In genomic region chr22:45511847-45512261, GRCh38 we compare ENCODE assay signal across 10 cellular contexts. TPM values are rescaled to one million over a fixed set of nuclear protein-coding genes. Genes with fewer than 3 reads are reported as not detected.
DNase-seq lines count a peak whose midpoint lies in the region; ATAC-seq, FAIRE-seq and TF ChIP-seq lines count a peak whose summit lies in the region.
"Had no signal": no experiment of that assay in that cellular context is flagged by ENCODE, and none has a peak within 500 bp of the region (broad histone marks: within the 10 kb centered on the region; RNA-seq: fewer than 3 reads in every experiment).

No MANE protein-coding gene starts in this region.

- H3K27me3 ChIP-seq in liver (ENCODE audit: control insufficient read depth in 4 of 4, insufficient read depth in 4 of 4, low read length in 3 of 4) (no peaks in the 10 kb centered on the region), HepG2 (ENCODE audit: control insufficient read depth in 1 of 2, insufficient read depth in 2 of 2, low read length in 2 of 2) (no peaks in the 10 kb centered on the region), neuronal stem cell (ENCODE audit: control insufficient read depth in 3 of 3, insufficient read depth in 3 of 3, low read depth in 1 of 3, low read length in 3 of 3) (no peaks in the 10 kb centered on the region)

- CTCF ChIA-PET in HepG2 (lab: Yijun Ruan, JAX; ENCODE audit: low intra/inter-chr PET ratio, low total read pairs), result no interaction called here
- CTCF ChIA-PET in activated naive CD4-positive, alpha-beta T cell treated with anti-CD3 and anti-CD28 coated beads, Interleukin-2, amount 10 ng/mL, durations not matched to agents 7 days and 5 days (lab: Charles Lee), result no interaction called here

- no peak overlapping the region for H3K14ac ChIP-seq in neuronal stem cell (ENCODE audit: low read length)

- H3K9me3 ChIP-seq in liver (ENCODE audit: control insufficient read depth in 4 of 4, low read length in 3 of 4) (no peaks in the 10 kb centered on the region), HepG2 (ENCODE audit: low read length) (no peaks in the 10 kb centered on the region), neuronal stem cell (replicated peaks in 1 of 2; ENCODE audit: control insufficient read depth in 2 of 2, insufficient read depth in 1 of 2, low read depth in 1 of 2, low read length in 2 of 2) (no peaks in the 10 kb centered on the region)

- H3K9ac ChIP-seq in liver (ENCODE audit: low read depth in 1 of 2, low read length in 2 of 2) (no peak overlapping the region), HepG2 (ENCODE audit: insufficient read depth, low read depth, low read length) (no peak overlapping the region), neuronal stem cell (ENCODE audit: low read depth, low read length, poor library complexity) (no peak overlapping the region)

- peaks cover 30% of the 10 kb centered on the region for H3K79me1 ChIP-seq in neuronal stem cell (ENCODE audit: low read depth, low read length)

- no peak overlapping the region for H2AFZ ChIP-seq in HepG2 (ENCODE audit: low read length)
- no peak overlapping the region for H2AFZ ChIP-seq in neuronal stem cell (ENCODE audit: low read length)

- intact Hi-C loops in HepG2 (cut with micrococcal nuclease; ENCODE audit: unreplicated experiment), result no loop called here
- intact Hi-C loops in activated T-helper 1 cell treated with anti-CD3 and anti-CD28 coated beads, Interleukin-12 subunit alpha, Interleukin-12 subunit beta, Interleukin-2, Interleukin-4 antibody, amounts not matched to agents 30 ng/mL and 10 ng/mL and 1 ng/mL, durations not matched to agents 14 hours and 24 hours and 36 hours (cut with micrococcal nuclease), result no loop called here

- no peak for FAIRE-seq in HepG2 (lab: Jason Lieb, UNC)
- FAIRE-seq: A204.1 had no signal

- no peak overlapping the region for H3K23ac ChIP-seq in neuronal stem cell (ENCODE audit: low read depth, low read length, poor library complexity)

- WGBS in liver, result 59% methylated on average over 8 of the region's 8 CpGs
- WGBS in HepG2 (ENCODE audit: low lambda C conversion rate), result 97% methylated on average over 4 of the region's 8 CpGs
- WGBS in neuronal stem cell (ENCODE audit: extremely low coverage in 2 of 2, insufficient read length in 2 of 2, insufficient replicate concordance in 1 of 2), 2 donors, result no CpG with 5 or more reads among the region's 8 CpGs

- H2BK120ac ChIP-seq in neuronal stem cell (ENCODE audit: low read depth, low read length), result no peak overlapping the region

- H3K4me3 Mint-ChIP-seq in activated naive CD4-positive, alpha-beta T cell treated with anti-CD3 and anti-CD28 coated beads, Interleukin-2, amount 10 ng/mL, durations not matched to agents 7 days and 5 days, result no peak overlapping the region
- H3K4me3 Mint-ChIP-seq in activated T-helper 1 cell treated with anti-CD3 and anti-CD28 coated beads, Interleukin-12 subunit alpha, Interleukin-12 subunit beta, Interleukin-2, Interleukin-4 antibody, amounts not matched to agents 30 ng/mL and 10 ng/mL and 1 ng/mL, durations not matched to agents 14 hours and 24 hours and 36 hours, result no peak overlapping the region

- no peak overlapping the region for H2BK5ac ChIP-seq in neuronal stem cell (ENCODE audit: low read length)

- DNase-seq in HepG2 (ENCODE audit: low spot score), result no peak
- peak; percentile 92 for DNase-seq in fibroblast of the conjunctiva (ENCODE audit: low read depth)
- no peak for DNase-seq in neuronal stem cell (ENCODE audit: low spot score)
- DNase-seq in NCI-H526 (lab: John Stamatoyannopoulos, UW), result no peak
- no peak for DNase-seq in SIG-M5 (lab: John Stamatoyannopoulos, UW)
- no peak for DNase-seq in activated naive CD4-positive, alpha-beta T cell treated with anti-CD3 and anti-CD28 coated beads, Interleukin-2, amount 10 ng/mL, durations not matched to agents 7 days and 5 days
- DNase-seq in activated T-helper 1 cell treated with anti-CD3 and anti-CD28 coated beads, Interleukin-12 subunit alpha, Interleukin-12 subunit beta, Interleukin-2, Interleukin-4 antibody, amounts not matched to agents 30 ng/mL and 10 ng/mL and 1 ng/mL, durations not matched to agents 14 hours and 24 hours and 36 hours (ENCODE audit: low spot score), result no peak
- DNase-seq: NCI-H1105 treated with DMSO at 0.1 percent for 48 hours had no signal

- BruUV-seq in HepG2 (replicated peaks; lab: Mats Ljungman, UMichigan), result no TSS peak

- H3K4me1 Mint-ChIP-seq in activated naive CD4-positive, alpha-beta T cell treated with anti-CD3 and anti-CD28 coated beads, Interleukin-2, amount 10 ng/mL, durations not matched to agents 7 days and 5 days, result no peaks in the 10 kb centered on the region
- no peaks in the 10 kb centered on the region for H3K4me1 Mint-ChIP-seq in activated T-helper 1 cell treated with anti-CD3 and anti-CD28 coated beads, Interleukin-12 subunit alpha, Interleukin-12 subunit beta, Interleukin-2, Interleukin-4 antibody, amounts not matched to agents 30 ng/mL and 10 ng/mL and 1 ng/mL, durations not matched to agents 14 hours and 24 hours and 36 hours (ENCODE audit: low read depth)

- H3K79me2 ChIP-seq in HepG2 (ENCODE audit: insufficient read depth, low read length), result peaks cover 44% of the 10 kb centered on the region

- H3K4me1 ChIP-seq in liver (ENCODE audit: control insufficient read depth in 4 of 4, insufficient read depth in 4 of 4, low read length in 3 of 4) (peaks cover 0 to 4% (median 0%) of the 10 kb centered on the region in 4 donors), HepG2 (ENCODE audit: insufficient read depth, low read length) (peaks cover 11% of the 10 kb centered on the region), neuronal stem cell (ENCODE audit: control insufficient read depth in 2 of 2, insufficient read depth in 1 of 2, low read depth in 1 of 2, low read length in 2 of 2) (peaks cover 2 to 53% of the 10 kb centered on the region in 2 donors)

- no peak overlapping the region for H2AK5ac ChIP-seq in neuronal stem cell (ENCODE audit: low read depth, low read length)

- no peak overlapping the region for H3K4ac ChIP-seq in neuronal stem cell (ENCODE audit: low read length)

- H4K8ac ChIP-seq in neuronal stem cell (ENCODE audit: low read depth, low read length), result no peak overlapping the region

- H3K27ac Mint-ChIP-seq in activated naive CD4-positive, alpha-beta T cell treated with anti-CD3 and anti-CD28 coated beads, Interleukin-2, amount 10 ng/mL, durations not matched to agents 7 days and 5 days, result no peak overlapping the region
- H3K27ac Mint-ChIP-seq in activated T-helper 1 cell treated with anti-CD3 and anti-CD28 coated beads, Interleukin-12 subunit alpha, Interleukin-12 subunit beta, Interleukin-2, Interleukin-4 antibody, amounts not matched to agents 30 ng/mL and 10 ng/mL and 1 ng/mL, durations not matched to agents 14 hours and 24 hours and 36 hours, result no peak overlapping the region

- TF ChIP-seq RAD21 in liver (IDR thresholded peaks at IDR 0.05), result no peak
- TF ChIP-seq RAD21 in HepG2 (CRISPR knock-in tag; IDR thresholded peaks at IDR 0.05), result no peak

- H4K20me1 ChIP-seq in HepG2 (ENCODE audit: insufficient read depth, low read length), result 0 out of 2 replicates have a peak, but pooled peaks cover 2% of the 10 kb centered on the region

- H3K4me2 ChIP-seq in HepG2 (ENCODE audit: low read depth, low read length) (no peak overlapping the region), neuronal stem cell (ENCODE audit: insufficient read depth, low read length, poor library complexity, severe bottlenecking) (no peak overlapping the region)

- H3K4me3 ChIP-seq in liver (ENCODE audit: low read depth in 1 of 3, low read length in 3 of 3), result no peak overlapping the region
- H3K4me3 ChIP-seq in HepG2 (replicated peaks in 1 of 3; ENCODE audit: insufficient read depth in 1 of 3, low read depth in 2 of 3, low read length in 3 of 3), result no peak overlapping the region
- no peak overlapping the region for H3K4me3 ChIP-seq in neuronal stem cell (ENCODE audit: low read length in 2 of 2)

- TF ChIP-seq CTCF in liver (IDR thresholded peaks at IDR 0.05; ENCODE audit: low read depth, low read length, missing input control), result no peak
- TF ChIP-seq CTCF in HepG2 (CRISPR knock-in tag; IDR thresholded peaks at IDR 0.05), result no peak

- no peak overlapping the region for H4K91ac ChIP-seq in neuronal stem cell (ENCODE audit: low read depth, low read length, poor library complexity)

- no peak overlapping the region for H2BK12ac ChIP-seq in neuronal stem cell (ENCODE audit: low read length)

- H3K27ac ChIP-seq in liver (ENCODE audit: low read depth in 1 of 2, low read length in 2 of 2) (peak overlapping the region in 1 of 2 donors; percentile 31), HepG2 (ENCODE audit: extremely low read length, insufficient read depth, low read length) (no peak overlapping the region), neuronal stem cell (replicated peaks; ENCODE audit: low read length) (no peak overlapping the region)

- TF ChIP-seq EP300 in HepG2 (IDR thresholded peaks at IDR 0.05; ENCODE audit: low read depth in 2 of 2, low read length in 2 of 2) (no peak), HepG2 (CRISPR knock-in tag; IDR thresholded peaks at IDR 0.05; ENCODE audit: borderline replicate concordance) (no peak)

- H3K36me3 ChIP-seq in liver (ENCODE audit: control insufficient read depth in 4 of 4, insufficient read depth in 3 of 4, low read depth in 1 of 4, low read length in 3 of 4), result no peaks in the 10 kb centered on the region
- peaks cover 5 to 19% of the 10 kb centered on the region in 2 experiments for H3K36me3 ChIP-seq in HepG2 (replicated peaks in 1 of 2; ENCODE audit: control insufficient read depth in 1 of 2, insufficient read depth in 2 of 2, low read length in 2 of 2)
- peaks cover 0 to 26% of the 10 kb centered on the region in 2 donors for H3K36me3 ChIP-seq in neuronal stem cell (replicated peaks in 1 of 2; ENCODE audit: control insufficient read depth in 2 of 2, insufficient read depth in 2 of 2, low read length in 2 of 2)

- peaks cover 16% of the 10 kb centered on the region for H3K27me3 Mint-ChIP-seq in activated naive CD4-positive, alpha-beta T cell treated with anti-CD3 and anti-CD28 coated beads, Interleukin-2, amount 10 ng/mL, durations not matched to agents 7 days and 5 days
- no peaks in the 10 kb centered on the region for H3K27me3 Mint-ChIP-seq in activated T-helper 1 cell treated with anti-CD3 and anti-CD28 coated beads, Interleukin-12 subunit alpha, Interleukin-12 subunit beta, Interleukin-2, Interleukin-4 antibody, amounts not matched to agents 30 ng/mL and 10 ng/mL and 1 ng/mL, durations not matched to agents 14 hours and 24 hours and 36 hours (ENCODE audit: insufficient read depth)

- in situ Hi-C loops in HepG2 (cut with HindIII; ENCODE audit: extremely low pct_ligation_motif_present, low pct_unique_long_range_greater_than_20kb), result no loop called here

- no peak overlapping the region for H2BK15ac ChIP-seq in neuronal stem cell (ENCODE audit: low read length)

- H3K36me3 Mint-ChIP-seq in activated naive CD4-positive, alpha-beta T cell treated with anti-CD3 and anti-CD28 coated beads, Interleukin-2, amount 10 ng/mL, durations not matched to agents 7 days and 5 days, result no peaks in the 10 kb centered on the region
- no peaks in the 10 kb centered on the region for H3K36me3 Mint-ChIP-seq in activated T-helper 1 cell treated with anti-CD3 and anti-CD28 coated beads, Interleukin-12 subunit alpha, Interleukin-12 subunit beta, Interleukin-2, Interleukin-4 antibody, amounts not matched to agents 30 ng/mL and 10 ng/mL and 1 ng/mL, durations not matched to agents 14 hours and 24 hours and 36 hours (ENCODE audit: low read depth)

- POLR2A ChIA-PET in HepG2 (lab: Yijun Ruan, JAX), result interaction anchor here (1.0 kb wide), 1 partner anchor 8 kb away, joined by 3 read pairs; no protein-coding TSS in a partner anchor

- H3K18ac ChIP-seq in neuronal stem cell (ENCODE audit: low read length), result peak overlapping the region; percentile 50

- no peak for TF ChIP-seq POLR2A in HepG2 (IDR thresholded peaks at IDR 0.05; ENCODE audit: insufficient read depth in 1 of 2, low read depth in 2 of 2, low read length in 2 of 2)

- no peak for ATAC-seq in HepG2

- no peaks in the 10 kb centered on the region for H3K9me3 Mint-ChIP-seq in activated naive CD4-positive, alpha-beta T cell treated with anti-CD3 and anti-CD28 coated beads, Interleukin-2, amount 10 ng/mL, durations not matched to agents 7 days and 5 days
- no peaks in the 10 kb centered on the region for H3K9me3 Mint-ChIP-seq in activated T-helper 1 cell treated with anti-CD3 and anti-CD28 coated beads, Interleukin-12 subunit alpha, Interleukin-12 subunit beta, Interleukin-2, Interleukin-4 antibody, amounts not matched to agents 30 ng/mL and 10 ng/mL and 1 ng/mL, durations not matched to agents 14 hours and 24 hours and 36 hours

RNA-seq across cellular contexts. Expression of gene FBLN1, which starts 9.2 kb away (rescaled TPM):
- 1 to 10 TPM; 4.3 to 8.3 TPM for total RNA-seq in liver
- polyA plus RNA-seq in liver, result 1 to 10 TPM; 2.2 to 9.3 TPM
- total RNA-seq in HepG2 (2016; rRNA removed; fragmentation: Illumina TruSeq; extraction: Trizol), result 21.6 and 37.3 TPM in 2 replicates
- total RNA-seq in HepG2 (2016; cell fraction: cytosol; rRNA removed; fragmentation: Illumina TruSeq; extraction: Trizol; ENCODE audit: low read depth), result 8.8 and 10.2 TPM in 2 replicates
- 17.3 and 38.6 TPM in 2 replicates for total RNA-seq in HepG2 (2016; cell fraction: insoluble cytoplasmic fraction; rRNA removed; fragmentation: Illumina TruSeq; extraction: Trizol)
- total RNA-seq in HepG2 (2016; cell fraction: membrane; rRNA removed; fragmentation: Illumina TruSeq; extraction: Trizol), result 18.8 and 20.1 TPM in 2 replicates
- total RNA-seq in HepG2 (2016; cell fraction: nucleus; rRNA removed; fragmentation: Illumina TruSeq; extraction: Trizol), result 59.3 and 79.5 TPM in 2 replicates
- polyA plus RNA-seq in HepG2 (2011; rRNA removed), result 103 and 108 TPM in 2 replicates
- polyA plus RNA-seq in HepG2 (2011; cell fraction: cytosol; rRNA removed), result 113 and 152 TPM in 2 replicates
- polyA plus RNA-seq in HepG2 (2011; cell fraction: nucleus; rRNA removed), result 98.0 and 115 TPM in 2 replicates
- polyA plus RNA-seq in HepG2 (2012), result 98.1 and 136 TPM in 2 replicates
- polyA plus RNA-seq in HepG2 (2016; cell fraction: cytosol; fragmentation: Illumina TruSeq; extraction: Trizol; ENCODE audit: low read depth), result 21.8 and 25.0 TPM in 2 replicates
- polyA plus RNA-seq in HepG2 (2016; cell fraction: insoluble cytoplasmic fraction; fragmentation: Illumina TruSeq; extraction: Trizol; ENCODE audit: low read depth), result 38.9 and 51.0 TPM in 2 replicates
- 28.4 and 31.5 TPM in 2 replicates for polyA plus RNA-seq in HepG2 (2016; cell fraction: membrane; fragmentation: Illumina TruSeq; extraction: Trizol; ENCODE audit: low read depth)
- polyA plus RNA-seq in HepG2 (2016; cell fraction: nucleus; fragmentation: Illumina TruSeq; extraction: Trizol; ENCODE audit: insufficient read depth, low read depth), result 173 and 175 TPM in 2 replicates
- 21.3 and 128 TPM in 2 replicates for polyA minus RNA-seq in HepG2 (2011; rRNA and poly(A)+ RNA removed; ENCODE audit: low replicate concordance)
- polyA minus RNA-seq in HepG2 (2011; cell fraction: cytosol; rRNA and poly(A)+ RNA removed), result 68.7 and 81.8 TPM in 2 replicates
- polyA minus RNA-seq in HepG2 (2011; cell fraction: nucleus; rRNA and poly(A)+ RNA removed), result 30.7 and 34.8 TPM in 2 replicates
- 160 TPM for polyA plus RNA-seq in neuronal stem cell (2013, experiment 1 of 2)
- polyA plus RNA-seq in neuronal stem cell (2013, experiment 2 of 2), result 157 TPM
- not detected in 2 replicates for total RNA-seq in activated T-helper 1 cell treated with anti-CD3 and anti-CD28 coated beads, Interleukin-12 subunit alpha, Interleukin-12 subunit beta, Interleukin-2, Interleukin-4 antibody, amounts not matched to agents 30 ng/mL and 10 ng/mL and 1 ng/mL, durations not matched to agents 14 hours and 24 hours and 36 hours
